Comparison of ENCODE assay signal across 15 cellular contexts in genomic region chr2:193539188-193539587, GRCh38.
DNase-seq lines count a peak whose midpoint lies in the region; ATAC-seq and TF ChIP-seq lines count a peak whose summit lies in the region.
"Had no signal": no experiment of that assay in that cellular context is flagged by ENCODE, and none has a peak within 500 bp of the region (broad histone marks: within the 10 kb centered on the region; RNA-seq: fewer than 3 reads in every experiment).

No MANE protein-coding gene starts in this region.

- no peaks in the 10 kb centered on the region for H3K27me3 ChIP-seq in colonic mucosa
- H3K27me3 ChIP-seq: dorsolateral prefrontal cortex had no signal

- peak; percentile 13 for DNase-seq in GM20000 (ENCODE audit: low spot score)
- no peak for DNase-seq in NCI-H2081 (lab: John Stamatoyannopoulos, UW)
- DNase-seq in NCI-H1694 treated with DMSO at 0.1 percent for 48 hours (lab: John Stamatoyannopoulos, UW): no peak
- no peak for DNase-seq in colonic mucosa
- DNase-seq in NCI-H146 treated with DMSO at 0.1 percent for 48 hours (lab: John Stamatoyannopoulos, UW; ENCODE audit: unreplicated experiment): no peak
- DNase-seq: activated CD4-positive, alpha-beta T cell treated with anti-CD3 and anti-CD28 coated beads for 4 hours; amniotic stem cell; dorsolateral prefrontal cortex; Karpas-422; mucosa of descending colon; NCI-H2081 treated with DMSO at 0.1 percent for 48 hours; stimulated activated naive CD4-positive, alpha-beta T cell had no signal

- H3K36me3 ChIP-seq in colonic mucosa: no peaks in the 10 kb centered on the region

- TF ChIP-seq CTCF in GM20000 (IDR thresholded peaks at IDR 0.05; ENCODE audit: extremely low read depth, missing control alignments) (no peak), colonic mucosa (IDR thresholded peaks at IDR 0.05) (no peak)

- peak; percentile 95 for ATAC-seq in GM18511 (IDR thresholded peaks at IDR 0.05; ENCODE audit: unreplicated experiment)
- peak; percentile 95 for ATAC-seq in HG02870 (IDR thresholded peaks at IDR 0.05; ENCODE audit: unreplicated experiment)
- peak; percentile 97 for ATAC-seq in HG03432 (IDR thresholded peaks at IDR 0.05; ENCODE audit: unreplicated experiment)
- ATAC-seq: mucosa of descending colon had no signal

- no peak overlapping the region for H3K9ac ChIP-seq in colonic mucosa (ENCODE audit: low read depth in 2 of 2, low read length in 2 of 2)

- no peak overlapping the region for H3K27ac ChIP-seq in colonic mucosa
- H3K27ac ChIP-seq: dorsolateral prefrontal cortex had no signal

- H3K4me1 ChIP-seq in colonic mucosa: no peaks in the 10 kb centered on the region

- intact Hi-C loops in colonic mucosa (cut with DNase I): no loop called here

- no peaks in the 10 kb centered on the region for H3K9me3 ChIP-seq in colonic mucosa
- H3K9me3 ChIP-seq: mucosa of descending colon had no signal

- H3K4me3 ChIP-seq in colonic mucosa: no peak overlapping the region
- H3K4me3 ChIP-seq: dorsolateral prefrontal cortex, mucosa of descending colon had no signal
